Comparison of ENCODE assay signal across 8 cellular contexts in the genomic region with DNA sequence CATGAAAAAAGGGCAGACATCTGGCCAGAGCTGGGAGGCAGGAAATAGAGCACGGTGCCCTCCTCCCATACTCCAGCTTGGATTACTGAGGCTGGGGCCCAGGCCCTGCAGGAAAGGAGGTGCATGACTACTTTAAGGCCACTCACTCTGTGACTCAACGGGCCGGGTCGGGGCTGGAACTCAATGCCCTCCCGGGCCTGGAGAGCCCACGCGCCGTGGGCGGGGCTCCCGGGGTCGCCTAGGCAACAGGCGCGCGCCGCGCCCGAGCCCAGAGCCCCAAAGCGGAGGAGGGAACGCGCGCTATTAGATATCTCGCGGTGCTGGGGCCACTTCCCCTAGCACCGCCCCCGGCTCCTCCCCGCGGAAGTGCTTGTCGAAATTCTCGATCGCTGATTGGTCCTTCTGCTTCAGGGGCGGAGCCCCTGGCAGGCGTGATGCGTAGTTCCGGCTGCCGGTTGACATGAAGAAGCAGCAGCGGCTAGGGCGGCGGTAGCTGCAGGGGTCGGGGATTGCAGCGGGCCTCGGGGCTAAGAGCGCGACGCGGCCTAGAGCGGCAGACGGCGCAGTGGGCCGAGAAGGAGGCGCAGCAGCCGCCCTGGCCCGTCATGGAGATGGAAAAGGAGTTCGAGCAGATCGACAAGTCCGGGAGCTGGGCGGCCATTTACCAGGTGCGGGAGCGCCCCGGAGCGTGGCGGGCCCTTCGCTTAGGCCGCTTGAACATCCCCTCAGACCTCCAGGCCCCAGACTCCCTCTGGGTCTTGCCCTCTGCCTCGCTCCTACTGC. TPM values are rescaled to one million over a fixed set of nuclear protein-coding genes. Genes with fewer than 3 reads are reported as not detected.
DNase-seq lines count a peak whose midpoint lies in the region; ATAC-seq and TF ChIP-seq lines count a peak whose summit lies in the region.

Gene PTPN1, plus strand, starts transcription at position 461 of the 783 bp plus-strand sequence. Its CDS starts 145 bp downstream, at position 606.

- TF ChIP-seq CTCF in chondrocyte (IDR thresholded peaks at IDR 0.05) (peak; percentile 26), kidney epithelial cell (IDR thresholded peaks at IDR 0.05; ENCODE audit: insufficient read depth, low read length, poor library complexity, severe bottlenecking) (no peak)

- peak within 1 kb of the TSS; percentile 79 for H3K4me3 ChIP-seq in kidney epithelial cell (ENCODE audit: low read depth, low read length)

- no peaks in the 10 kb centered on the region for H3K27me3 ChIP-seq in kidney epithelial cell (ENCODE audit: control insufficient read depth, insufficient read depth, low read length)

- peak; percentile 99 for TF ChIP-seq POLR2A in GM19099 (IDR thresholded peaks at IDR 0.05; ENCODE audit: extremely low read depth, insufficient read length, low read depth)

- peak; percentile 93 to 97 for DNase-seq in AML-193 (lab: John Stamatoyannopoulos, UW)
- DNase-seq in NCI-H510A treated with DMSO at 0.1 percent for 48 hours (lab: John Stamatoyannopoulos, UW): peak; percentile 98
- DNase-seq in activated CD4-positive, alpha-beta T cell treated with anti-CD3 and anti-CD28 coated beads for 24 hours (ENCODE audit: low read depth in 2 of 2): peak; percentile 97 to 98
- DNase-seq in chondrocyte (ENCODE audit: low spot score): peak; percentile 99
- peak; percentile 95 for DNase-seq in kidney epithelial cell (ENCODE audit: low read depth)
- DNase-seq in stimulated activated CD4-positive, alpha-beta T cell treated with anti-CD3 and anti-CD28 coated beads, Interleukin-15, amount 100 ng/mL, for 48 hours (ENCODE audit: low read depth in 2 of 2): peak; percentile 96 to 99

- no peaks in the 10 kb centered on the region for H3K36me3 Mint-ChIP-seq in chondrocyte (ENCODE audit: low read depth)

- peak; percentile 92 for ATAC-seq in HG03432 (IDR thresholded peaks at IDR 0.05; ENCODE audit: unreplicated experiment)

- no peaks in the 10 kb centered on the region for H3K36me3 ChIP-seq in kidney epithelial cell (ENCODE audit: control insufficient read depth, insufficient read depth, low read length)

- H3K4me3 Mint-ChIP-seq in chondrocyte (ENCODE audit: unreplicated experiment): peak within 1 kb of the TSS; percentile 95

- H3K27ac Mint-ChIP-seq in chondrocyte (ENCODE audit: unreplicated experiment): peak within 1 kb of the TSS; percentile 95

- peaks cover 47% of the 10 kb centered on the region for H3K4me1 Mint-ChIP-seq in chondrocyte (ENCODE audit: low read depth)

- no peaks in the 10 kb centered on the region for H3K27me3 Mint-ChIP-seq in chondrocyte (ENCODE audit: low read depth)

- H3K9me3 Mint-ChIP-seq in chondrocyte (ENCODE audit: low read depth): no peaks in the 10 kb centered on the region

RNA-seq across cellular contexts. Expression of gene PTPN1, which starts in this region (rescaled TPM):
- total RNA-seq in chondrocyte: 30.3 to 32.4 TPM (median 30.8 TPM) in 3 replicates
- total RNA-seq in kidney epithelial cell: 36.7 and 36.9 TPM in 2 replicates

Comparison
In these comparisons a context has a peak if more than half of its experiments do, and no peak if none do; other contexts are left out.
1. Peak in every context shown above with its lines: DNase-seq, ATAC-seq and H3K4me3 ChIP-seq.